In the genomic region with DNA sequence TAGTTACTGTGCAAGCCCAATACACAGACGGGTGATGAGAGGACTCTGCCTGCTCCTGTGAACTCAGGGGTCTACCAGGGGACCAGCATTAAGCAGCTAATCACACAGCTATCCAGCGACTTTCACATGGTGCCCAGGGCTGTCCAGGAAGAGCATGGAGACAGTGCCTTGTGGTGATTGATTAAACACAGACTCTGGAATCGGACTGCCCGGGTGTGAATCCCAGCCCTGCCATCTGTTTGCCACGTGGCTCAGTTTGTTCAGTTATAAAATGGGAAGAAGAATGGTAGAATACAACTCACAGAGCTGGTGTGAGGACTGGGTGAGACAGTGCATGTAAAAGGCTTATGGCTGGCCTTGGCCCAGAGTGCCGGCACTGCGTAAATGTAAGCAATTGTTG, we compare ENCODE assay signal across 11 cellular contexts. TPM values are rescaled to one million over a fixed set of nuclear protein-coding genes. Genes with fewer than 3 reads are reported as not detected.
DNase-seq lines count a peak whose midpoint lies in the region; ATAC-seq and TF ChIP-seq lines count a peak whose summit lies in the region.
"Had no signal": no experiment of that assay in that cellular context is flagged by ENCODE, and none has a peak within 500 bp of the region (broad histone marks: within the 10 kb centered on the region; RNA-seq: fewer than 3 reads in every experiment).

No MANE protein-coding gene starts in this region.

- H3K9me2 ChIP-seq in SK-N-SH, result no peaks in the 10 kb centered on the region

- peaks cover 61% of the 10 kb centered on the region for H3K79me2 ChIP-seq in SK-N-SH (ENCODE audit: insufficient read depth)

- no peak for TF ChIP-seq EP300 in SK-N-SH (IDR thresholded peaks at IDR 0.05; ENCODE audit: borderline replicate concordance in 1 of 2, low read depth in 1 of 2, low read length in 1 of 2)

- ATAC-seq in SK-N-SH treated with all-trans-retinoic acid at 6 μM for 48 hours, result no peak
- ATAC-seq in activated naive CD4-positive, alpha-beta T cell treated with anti-CD3 and anti-CD28 coated beads, Interleukin-2, amount 50 U/mL, for 72 hours, result no peak
- ATAC-seq: activated T-cell treated with anti-CD3 and anti-CD28 coated beads, Interleukin-2, amount 50 U/mL, for 4 hours had no signal

- TF ChIP-seq RAD21 in SK-N-SH (IDR thresholded peaks at IDR 0.05; ENCODE audit: low read length), result no peak

- H3K4me1 ChIP-seq in SK-N-SH (ENCODE audit: control insufficient read depth in 1 of 2, insufficient read depth in 2 of 2, low read depth in 1 of 2, low read length in 1 of 2) (peaks cover 29 to 59% of the 10 kb centered on the region in 2 experiments), muscle layer of colon (ENCODE audit: insufficient read depth, low read length) (peaks cover 71% of the 10 kb centered on the region), testis (peaks cover 57% of the 10 kb centered on the region)

- intact Hi-C loops in dendritic cell treated with granulocyte-macrophage colony-stimulating factor and Interleukin-4, amounts not matched to agents 40 ng/mL and 50 ng/mL, for 4 days (cut with micrococcal nuclease), result no loop called here
- intact Hi-C loops in testis (cut with DNase I; ENCODE audit: low total_unique reads), result no loop called here

- peaks cover 4% of the 10 kb centered on the region; the same call in 1 of the 2 replicates for H4K20me1 ChIP-seq in SK-N-SH (ENCODE audit: insufficient read depth)

- 64% methylated on average over 7 of the region's 7 CpGs for WGBS in SK-N-SH (ENCODE audit: low lambda C conversion rate)
- 60 to 62% methylated on average over 7 of the region's 7 CpGs for WGBS in testis, 2 donors

- no peak overlapping the region for H3K4me3 Mint-ChIP-seq in dendritic cell treated with granulocyte-macrophage colony-stimulating factor and Interleukin-4, amounts not matched to agents 40 ng/mL and 50 ng/mL, for 4 days
- H3K4me3 Mint-ChIP-seq: activated T-cell treated with anti-CD3 and anti-CD28 coated beads, Interleukin-2, amount 50 U/mL, for 4 hours had no signal

- H3F3A ChIP-seq in SK-N-SH (replicated peaks; ENCODE audit: insufficient read depth), result peaks cover 60% of the 10 kb centered on the region

- DNase-seq in SK-N-SH (peak; percentile 64), testis (no peak), DMS79 treated with DMSO at 0.1 percent for 48 hours (lab: John Stamatoyannopoulos, UW) (no peak), amniotic stem cell (lab: John Stamatoyannopoulos, UW) (no peak)
- no peak for DNase-seq in activated naive CD4-positive, alpha-beta T cell treated with anti-CD3 and anti-CD28 coated beads, Interleukin-2, amount 50 U/mL, for 72 hours (ENCODE audit: low spot score in 2 of 2)
- DNase-seq: activated T-cell treated with anti-CD3 and anti-CD28 coated beads, Interleukin-2, amount 50 U/mL, for 4 hours; GDM1; NCI-H1105 treated with DMSO at 0.1 percent for 48 hours had no signal

- no peaks in the 10 kb centered on the region for H3K9me3 Mint-ChIP-seq in dendritic cell treated with granulocyte-macrophage colony-stimulating factor and Interleukin-4, amounts not matched to agents 40 ng/mL and 50 ng/mL, for 4 days
- no peaks in the 10 kb centered on the region for H3K9me3 Mint-ChIP-seq in activated naive CD4-positive, alpha-beta T cell treated with anti-CD3 and anti-CD28 coated beads, Interleukin-2, amount 50 U/mL, for 72 hours
- H3K9me3 Mint-ChIP-seq: activated T-cell treated with anti-CD3 and anti-CD28 coated beads, Interleukin-2, amount 50 U/mL, for 4 hours had no signal

- TF ChIP-seq POLR2A in testis (IDR thresholded peaks at IDR 0.05), result no peak

- TF ChIP-seq CTCF in SK-N-SH (IDR thresholded peaks at IDR 0.05) (no peak), testis (IDR thresholded peaks at IDR 0.05) (no peak)

- H2AFZ ChIP-seq in SK-N-SH (ENCODE audit: low read depth), result no peak overlapping the region

- POLR2A ChIA-PET in SK-N-SH (lab: Yijun Ruan, JAX), result no interaction called here

- H3K36me3 ChIP-seq in SK-N-SH (replicated peaks in 1 of 2; ENCODE audit: control insufficient read depth in 1 of 2, insufficient read depth in 2 of 2, low read length in 1 of 2) (peaks cover 2 to 4% of the 10 kb centered on the region in 2 experiments), muscle layer of colon (ENCODE audit: insufficient read depth, low read length) (no peaks in the 10 kb centered on the region), testis (ENCODE audit: low read depth, missing control alignments) (no peaks in the 10 kb centered on the region)

- CTCF ChIA-PET in SK-N-SH (lab: Yijun Ruan, JAX), result interaction anchor here (0.9 to 3.0 kb wide), 2 partner anchors 13 to 35 kb away, joined by 4 to 17 read pairs; no protein-coding TSS in a partner anchor

- H3K27ac Mint-ChIP-seq in dendritic cell treated with granulocyte-macrophage colony-stimulating factor and Interleukin-4, amounts not matched to agents 40 ng/mL and 50 ng/mL, for 4 days, result peak overlapping the region; percentile 22
- H3K27ac Mint-ChIP-seq in activated naive CD4-positive, alpha-beta T cell treated with anti-CD3 and anti-CD28 coated beads, Interleukin-2, amount 50 U/mL, for 72 hours, result no peak overlapping the region

- H3K4me1 Mint-ChIP-seq in dendritic cell treated with granulocyte-macrophage colony-stimulating factor and Interleukin-4, amounts not matched to agents 40 ng/mL and 50 ng/mL, for 4 days (ENCODE audit: low read depth), result peaks cover 63% of the 10 kb centered on the region

- H3K27ac ChIP-seq in SK-N-SH (ENCODE audit: low read depth in 2 of 2, low read length in 1 of 2), result peak overlapping the region; percentile 82 to 91
- peak overlapping the region; percentile 71 for H3K27ac ChIP-seq in muscle layer of colon (ENCODE audit: low read depth, low read length)
- H3K27ac ChIP-seq in testis, result peak overlapping the region; percentile 75 to 87

- H3K4me2 ChIP-seq in SK-N-SH, result peak overlapping the region; percentile 69

- H3K27me3 ChIP-seq in SK-N-SH (ENCODE audit: insufficient read depth) (no peaks in the 10 kb centered on the region), muscle layer of colon (ENCODE audit: control insufficient read depth in 1 of 2, insufficient read depth in 2 of 2, low read length in 2 of 2) (no peaks in the 10 kb centered on the region), testis (no peaks in the 10 kb centered on the region)

- H3K9ac ChIP-seq in SK-N-SH (no peak overlapping the region), muscle layer of colon (ENCODE audit: low read length) (no peak overlapping the region)

- no peaks in the 10 kb centered on the region for H3K27me3 Mint-ChIP-seq in dendritic cell treated with granulocyte-macrophage colony-stimulating factor and Interleukin-4, amounts not matched to agents 40 ng/mL and 50 ng/mL, for 4 days

- peaks cover 19% of the 10 kb centered on the region for H3K36me3 Mint-ChIP-seq in dendritic cell treated with granulocyte-macrophage colony-stimulating factor and Interleukin-4, amounts not matched to agents 40 ng/mL and 50 ng/mL, for 4 days (ENCODE audit: low read depth)
- H3K36me3 Mint-ChIP-seq in activated naive CD4-positive, alpha-beta T cell treated with anti-CD3 and anti-CD28 coated beads, Interleukin-2, amount 50 U/mL, for 72 hours, result no peaks in the 10 kb centered on the region

- H3K4me3 ChIP-seq in SK-N-SH (ENCODE audit: low read depth in 2 of 2, low read length in 1 of 2), result no peak overlapping the region
- peak overlapping the region in 1 of 2 donors; percentile 21 for H3K4me3 ChIP-seq in muscle layer of colon (ENCODE audit: low read depth in 1 of 2, low read length in 2 of 2)
- no peak overlapping the region for H3K4me3 ChIP-seq in testis

- H3K9me3 ChIP-seq in SK-N-SH (no peaks in the 10 kb centered on the region), muscle layer of colon (ENCODE audit: low read length) (no peaks in the 10 kb centered on the region), testis (no peaks in the 10 kb centered on the region)

TF ChIP-seq in SK-N-SH, 30 proteins besides CTCF, POLR2A, EP300 and RAD21 (continues in another document):
- TF ChIP-seq SMC3 (IDR thresholded peaks at IDR 0.05; ENCODE audit: low read depth, low read length) (no peak), YY1 (IDR thresholded peaks at IDR 0.05; ENCODE audit: low read depth) (no peak), NFIC (IDR thresholded peaks at IDR 0.05; ENCODE audit: borderline replicate concordance) (no peak), TCF12 (IDR thresholded peaks at IDR 0.05) (peak; percentile 71)
- TF ChIP-seq, protein P1, sequence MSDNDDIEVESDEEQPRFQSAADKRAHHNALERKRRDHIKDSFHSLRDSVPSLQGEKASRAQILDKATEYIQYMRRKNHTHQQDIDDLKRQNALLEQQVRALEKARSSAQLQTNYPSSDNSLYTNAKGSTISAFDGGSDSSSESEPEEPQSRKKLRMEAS (IDR thresholded peaks at IDR 0.05; ENCODE audit: low read depth), result peak; percentile 79

TF ChIP-seq in SK-N-SH treated with all-trans-retinoic acid at 6 μM for 48 hours, 23 proteins besides CTCF, POLR2A, EP300 and RAD21 (continues in another document):
- TF ChIP-seq ZNF70 (CRISPR knock-in tag; IDR thresholded peaks at IDR 0.05) (no peak), ARNTL (CRISPR knock-in tag; IDR thresholded peaks at IDR 0.05; ENCODE audit: borderline replicate concordance, low read depth) (no peak), ZFP3 (CRISPR knock-in tag; IDR thresholded peaks at IDR 0.05) (no peak), OSR1 (CRISPR knock-in tag; IDR thresholded peaks at IDR 0.05) (no peak), TOX (CRISPR knock-in tag; IDR thresholded peaks at IDR 0.05; ENCODE audit: borderline replicate concordance) (no peak), ISL1 (CRISPR knock-in tag; IDR thresholded peaks at IDR 0.05) (no peak), CSDC2 (CRISPR knock-in tag; IDR thresholded peaks at IDR 0.05) (no peak)
- TF ChIP-seq, protein P2, sequence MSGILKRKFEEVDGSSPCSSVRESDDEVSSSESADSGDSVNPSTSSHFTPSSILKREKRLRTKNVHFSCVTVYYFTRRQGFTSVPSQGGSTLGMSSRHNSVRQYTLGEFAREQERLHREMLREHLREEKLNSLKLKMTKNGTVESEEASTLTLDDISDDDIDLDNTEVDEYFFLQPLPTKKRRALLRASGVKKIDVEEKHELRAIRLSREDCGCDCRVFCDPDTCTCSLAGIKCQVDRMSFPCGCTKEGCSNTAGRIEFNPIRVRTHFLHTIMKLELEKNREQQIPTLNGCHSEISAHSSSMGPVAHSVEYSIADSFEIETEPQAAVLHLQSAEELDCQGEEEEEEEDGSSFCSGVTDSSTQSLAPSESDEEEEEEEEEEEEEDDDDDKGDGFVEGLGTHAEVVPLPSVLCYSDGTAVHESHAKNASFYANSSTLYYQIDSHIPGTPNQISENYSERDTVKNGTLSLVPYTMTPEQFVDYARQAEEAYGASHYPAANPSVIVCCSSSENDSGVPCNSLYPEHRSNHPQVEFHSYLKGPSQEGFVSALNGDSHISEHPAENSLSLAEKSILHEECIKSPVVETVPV (CRISPR knock-in tag; IDR thresholded peaks at IDR 0.05), result no peak

RNA-seq across cellular contexts. Expression of gene NPAS1, which starts 42.1 kb away (rescaled TPM):
- polyA plus RNA-seq in SK-N-SH (2012; rRNA removed) (1.0 and 1.1 TPM in 2 replicates), testis (ENCODE audit: insufficient read depth, low read depth, low replicate concordance) (1.1 TPM)
- 0.62 and 1.00 TPM in 2 replicates for polyA plus RNA-seq in SK-N-SH (2012; cell fraction: cytosol; rRNA removed)
- 2.6 and 3.8 TPM in 2 replicates for polyA plus RNA-seq in SK-N-SH (2012; cell fraction: nucleus; rRNA removed)
- total RNA-seq in testis, result 1 to 10 TPM; 1.1 to 2.5 TPM
- total RNA-seq in activated naive CD4-positive, alpha-beta T cell treated with anti-CD3 and anti-CD28 coated beads, Interleukin-2, amount 50 U/mL, for 72 hours, result under 1 TPM in 1 of 2 donors, not detected in 1; 0.58 TPM
